23 cellular contexts compared by ENCODE assay signal in genomic region chr12:72071030-72071429, GRCh38.
DNase-seq lines count a peak whose midpoint lies in the region; ATAC-seq, FAIRE-seq and TF ChIP-seq lines count a peak whose summit lies in the region.
"Had no signal": no experiment of that assay in that cellular context is flagged by ENCODE, and none has a peak within 500 bp of the region (broad histone marks: within the 10 kb centered on the region; RNA-seq: fewer than 3 reads in every experiment).

No MANE protein-coding gene starts in this region.

- TF ChIP-seq RAD21 in A549 (conservative IDR thresholded peaks at IDR 0.05 in 1 of 2, IDR thresholded peaks at IDR 0.05 in 1 of 2) = no peak

- H3K27ac ChIP-seq in A549 = no peak overlapping the region
- no peak overlapping the region for H3K27ac ChIP-seq in HEK293 (ENCODE audit: extremely low read depth, low read depth, low read length)
- H3K27ac ChIP-seq in mesendoderm (ENCODE audit: low read depth, low read length) = no peak overlapping the region
- H3K27ac ChIP-seq: BLaER1 had no signal

- DNase-seq in A549 (ENCODE audit: low read depth in 1 of 2, low spot score in 1 of 2) = no peak
- peak; percentile 18 for DNase-seq in mesendoderm
- DNase-seq in 8988T = no peak
- DNase-seq in stimulated activated naive B cell treated with anti-CD40 and anti-IgM and Interleukin-4, amounts not matched to agents 10 μg/mL and 1 μg/mL and 100 μg/mL, for 72 hours = no peak
- DNase-seq: ACHN; BE2C; C1 segment of cervical spinal cord; CD4-positive, alpha-beta memory T cell; CD4-positive, CD25-positive, alpha-beta regulatory T cell; CD8-positive, alpha-beta memory T cell; COR-L47; DMS 273 treated with DMSO at 0.1 percent for 48 hours; DMS153; DMS79; DND-41; EL; GDM1 had no signal

- H3K27ac Mint-ChIP-seq in stimulated activated naive B cell treated with anti-CD40 and anti-IgM and Interleukin-4, amounts not matched to agents 10 μg/mL and 1 μg/mL and 100 μg/mL, for 72 hours = no peak overlapping the region
- H3K27ac Mint-ChIP-seq: CD14-positive monocyte; CD4-positive, CD25-positive, alpha-beta regulatory T cell; CD8-positive, alpha-beta memory T cell had no signal

- H3K23ac ChIP-seq in mesendoderm (ENCODE audit: low read length) = no peak overlapping the region

- no peaks in the 10 kb centered on the region for H3K27me3 Mint-ChIP-seq in stimulated activated naive B cell treated with anti-CD40 and anti-IgM and Interleukin-4, amounts not matched to agents 10 μg/mL and 1 μg/mL and 100 μg/mL, for 72 hours
- H3K27me3 Mint-ChIP-seq: CD4-positive, CD25-positive, alpha-beta regulatory T cell; CD8-positive, alpha-beta memory T cell had no signal

- CTCF ChIA-PET in A549 (lab: Yijun Ruan, JAX) = no interaction called here
- CTCF ChIA-PET in HEK293 (lab: Yijun Ruan, JAX) = no interaction called here

- no peaks in the 10 kb centered on the region for H3K79me1 ChIP-seq in mesendoderm (ENCODE audit: low read length)

- H3K36me3 Mint-ChIP-seq in stimulated activated naive B cell treated with anti-CD40 and anti-IgM and Interleukin-4, amounts not matched to agents 10 μg/mL and 1 μg/mL and 100 μg/mL, for 72 hours = no peaks in the 10 kb centered on the region
- H3K36me3 Mint-ChIP-seq: CD14-positive monocyte; CD4-positive, alpha-beta memory T cell; CD4-positive, CD25-positive, alpha-beta regulatory T cell; CD8-positive, alpha-beta memory T cell had no signal

- H3K27me3 ChIP-seq in mesendoderm (ENCODE audit: insufficient read depth, low read length, poor library complexity) = no peaks in the 10 kb centered on the region
- H3K27me3 ChIP-seq: BLaER1 had no signal

- H2AK5ac ChIP-seq in mesendoderm (ENCODE audit: low read length) = no peak overlapping the region

- H3K18ac ChIP-seq in mesendoderm (ENCODE audit: low read length) = no peak overlapping the region

- H3K4me1 ChIP-seq in A549 (no peaks in the 10 kb centered on the region), HEK293 (ENCODE audit: control insufficient read depth, insufficient read depth, low read length) (no peaks in the 10 kb centered on the region), mesendoderm (ENCODE audit: control insufficient read depth, low read depth, low read length) (no peaks in the 10 kb centered on the region)
- H3K4me1 ChIP-seq: BLaER1 had no signal

- 28% methylated on average over 2 of the region's 2 CpGs for WGBS in A549 (ENCODE audit: missing lambda C conversion rate)
- WGBS in mesendoderm (ENCODE audit: extremely low coverage, insufficient coverage, low lambda C conversion rate) = no CpG with 5 or more reads among the region's 2 CpGs

- H3K9me3 Mint-ChIP-seq in stimulated activated naive B cell treated with anti-CD40 and anti-IgM and Interleukin-4, amounts not matched to agents 10 μg/mL and 1 μg/mL and 100 μg/mL, for 72 hours = peaks cover 6 to 9% of the 10 kb centered on the region in 2 donors

- no peak overlapping the region for H4K5ac ChIP-seq in mesendoderm (ENCODE audit: low read length)

- H3K36me3 ChIP-seq in HEK293 (ENCODE audit: control insufficient read depth in 2 of 2, insufficient read depth in 1 of 2, low read length in 2 of 2) (no peaks in the 10 kb centered on the region), mesendoderm (ENCODE audit: control insufficient read depth, insufficient read depth, low read length) (no peaks in the 10 kb centered on the region)
- H3K36me3 ChIP-seq: BE2C, BLaER1 had no signal

- FAIRE-seq in A549 (lab: Jason Lieb, UNC) = no peak
- FAIRE-seq: GM12878, GM12892, GM18507 had no signal

- POLR2A ChIA-PET in A549 (lab: Yijun Ruan, JAX) = no interaction called here
- POLR2A ChIA-PET in HEK293 (lab: Yijun Ruan, JAX) = no interaction called here

- H3K4me1 Mint-ChIP-seq in stimulated activated naive B cell treated with anti-CD40 and anti-IgM and Interleukin-4, amounts not matched to agents 10 μg/mL and 1 μg/mL and 100 μg/mL, for 72 hours = no peaks in the 10 kb centered on the region
- H3K4me1 Mint-ChIP-seq: CD14-positive monocyte; CD4-positive, alpha-beta memory T cell; CD4-positive, CD25-positive, alpha-beta regulatory T cell; CD8-positive, alpha-beta memory T cell had no signal

- no peak overlapping the region for H2BK15ac ChIP-seq in mesendoderm (replicated peaks; ENCODE audit: low read depth)

- no peak for TF ChIP-seq POLR2A in A549 (IDR thresholded peaks at IDR 0.05; ENCODE audit: low read length)

- no peak overlapping the region for H3K56ac ChIP-seq in mesendoderm (ENCODE audit: low read length)

- TF ChIP-seq CTCF in A549 (IDR thresholded peaks at IDR 0.05) (no peak), HEK293 (tag by site-specific recombination; IDR thresholded peaks at IDR 0.05) (no peak)

- H3K4me3 ChIP-seq in A549 (no peak overlapping the region), HEK293 (ENCODE audit: low read depth, low read length) (no peak overlapping the region), mesendoderm (ENCODE audit: low read length) (no peak overlapping the region)
- H3K4me3 ChIP-seq: BLaER1, GM12878 had no signal

- no peak overlapping the region for H2BK120ac ChIP-seq in mesendoderm (ENCODE audit: low read depth, low read length)

- peaks cover 3% of the 10 kb centered on the region; the same call in 1 of the 3 replicates for H3K9me3 ChIP-seq in A549
- no peaks in the 10 kb centered on the region for H3K9me3 ChIP-seq in HEK293 (ENCODE audit: control insufficient read depth, insufficient read depth, low read depth, low read length)
- H3K9me3 ChIP-seq: BE2C had no signal

- no peak for ATAC-seq in A549
- no peak for ATAC-seq in stimulated activated naive B cell treated with anti-CD40 and anti-IgM and Interleukin-4, amounts not matched to agents 10 μg/mL and 1 μg/mL and 100 μg/mL, for 72 hours (replicated peaks)
- ATAC-seq: GM12878 had no signal

- H3K4ac ChIP-seq in mesendoderm (ENCODE audit: low read depth, low read length) = no peak overlapping the region

- no peaks in the 10 kb centered on the region for H3K79me2 ChIP-seq in mesendoderm (ENCODE audit: control insufficient read depth, insufficient read depth, low read length)

- H4K8ac ChIP-seq in mesendoderm (ENCODE audit: low read depth, low read length) = no peak overlapping the region

- H3K4me3 Mint-ChIP-seq in stimulated activated naive B cell treated with anti-CD40 and anti-IgM and Interleukin-4, amounts not matched to agents 10 μg/mL and 1 μg/mL and 100 μg/mL, for 72 hours = no peak overlapping the region
- H3K4me3 Mint-ChIP-seq: CD14-positive monocyte; CD4-positive, alpha-beta memory T cell; CD4-positive, CD25-positive, alpha-beta regulatory T cell; CD8-positive, alpha-beta memory T cell had no signal

- no peak for TF ChIP-seq EP300 in A549 (IDR thresholded peaks at IDR 0.05)

- no peak overlapping the region for H2BK5ac ChIP-seq in mesendoderm (ENCODE audit: low read length)

- H3K9ac ChIP-seq in mesendoderm (ENCODE audit: low read length) = no peak overlapping the region
- H3K9ac ChIP-seq: BLaER1 had no signal

- no peak overlapping the region for H3K4me2 ChIP-seq in A549
- no peak overlapping the region for H3K4me2 ChIP-seq in mesendoderm (ENCODE audit: low read length)
- H3K4me2 ChIP-seq: BLaER1 had no signal

TF ChIP-seq in A549, 52 proteins besides CTCF, POLR2A, EP300 and RAD21:
- no peak for TF ChIP-seq CHD2 (IDR thresholded peaks at IDR 0.05; ENCODE audit: low read length, partially characterized antibody)
- no peak for TF ChIP-seq EHF (CRISPR knock-in tag; IDR thresholded peaks at IDR 0.05)
- TF ChIP-seq ZC3H11A (IDR thresholded peaks at IDR 0.05) = no peak
- TF ChIP-seq HOXB13 (CRISPR knock-in tag; IDR thresholded peaks at IDR 0.05; ENCODE audit: low read depth) = no peak
- peak; percentile 86 for TF ChIP-seq ZFP36 (IDR thresholded peaks at IDR 0.05; ENCODE audit: borderline replicate concordance, partially characterized antibody)
- no peak for TF ChIP-seq RARB (CRISPR knock-in tag; IDR thresholded peaks at IDR 0.05)
- TF ChIP-seq FOSB (CRISPR knock-in tag; IDR thresholded peaks at IDR 0.05) = no peak

TF ChIP-seq in HEK293, 187 proteins besides CTCF, POLR2A, EP300 and RAD21:
- TF ChIP-seq ZNF585B (tag by site-specific recombination; IDR thresholded peaks at IDR 0.05) = peak; percentile 94
- TF ChIP-seq REST (tag by site-specific recombination; IDR thresholded peaks at IDR 0.05) = no peak
- TF ChIP-seq SETDB1 (IDR thresholded peaks at IDR 0.05; ENCODE audit: insufficient read length, low read length) = peak; percentile 82
